ENCODE assay signal across 22 cellular contexts in the genomic region with DNA sequence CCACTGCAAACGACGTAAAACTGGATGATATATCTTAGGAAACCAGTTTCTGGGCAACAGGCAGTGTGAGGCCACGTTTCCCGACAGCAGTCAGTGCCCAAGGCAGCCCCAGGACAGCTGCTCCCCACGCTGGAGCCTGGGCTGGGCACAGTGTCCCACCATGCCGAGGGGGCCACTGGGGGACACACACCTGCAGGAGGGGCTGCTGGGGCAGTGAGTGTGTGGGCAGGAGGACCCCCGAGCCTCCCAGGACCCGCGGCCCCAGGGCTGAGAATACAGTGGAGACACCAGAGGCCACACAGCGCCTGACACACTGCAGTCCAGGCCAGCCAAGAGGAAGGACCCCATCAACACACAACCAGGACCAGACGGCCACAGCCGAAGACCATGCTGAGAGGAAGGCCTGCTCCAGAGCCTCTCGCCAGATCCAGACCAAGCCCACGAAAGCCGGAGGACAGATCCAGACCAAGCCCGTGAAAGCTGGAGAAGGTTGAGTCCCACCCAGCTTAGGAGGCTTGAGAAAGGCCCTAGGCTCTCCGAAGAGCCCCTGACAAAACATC. TPM values are rescaled to one million over a fixed set of nuclear protein-coding genes. Genes with fewer than 3 reads are reported as not detected.
DNase-seq lines count a peak whose midpoint lies in the region; ATAC-seq and TF ChIP-seq lines count a peak whose summit lies in the region.
"Had no signal": no experiment of that assay in that cellular context is flagged by ENCODE, and none has a peak within 500 bp of the region (broad histone marks: within the 10 kb centered on the region; RNA-seq: fewer than 3 reads in every experiment).

No MANE protein-coding gene starts in this region.

- no peak for TF ChIP-seq CTCF in RWPE1 (conservative IDR thresholded peaks at IDR 0.05; ENCODE audit: low read depth)

- H3K4me1 Mint-ChIP-seq in dendritic cell treated with granulocyte-macrophage colony-stimulating factor and Interleukin-4, amounts not matched to agents 40 ng/mL and 50 ng/mL, for 4 days (ENCODE audit: low read depth) = peaks cover 35% of the 10 kb centered on the region
- peaks cover 36% of the 10 kb centered on the region for H3K4me1 Mint-ChIP-seq in stimulated activated naive CD8-positive, alpha-beta T cell treated with anti-CD3 and anti-CD28 coated beads, Interleukin-15, amount 100 ng/mL, for 72 hours

- CTCF ChIA-PET in RWPE1 (lab: Yijun Ruan, JAX) = interaction anchor here (0.7 to 1.1 kb wide), 2 partner anchors 21 to 26 kb away, joined by 3 to 4 read pairs; a partner anchor contains a TSS

- H3K27me3 Mint-ChIP-seq in dendritic cell treated with granulocyte-macrophage colony-stimulating factor and Interleukin-4, amounts not matched to agents 40 ng/mL and 50 ng/mL, for 4 days = no peaks in the 10 kb centered on the region
- no peaks in the 10 kb centered on the region for H3K27me3 Mint-ChIP-seq in stimulated activated naive CD8-positive, alpha-beta T cell treated with anti-CD3 and anti-CD28 coated beads, Interleukin-15, amount 100 ng/mL, for 72 hours
- H3K27me3 Mint-ChIP-seq: CD4-positive, alpha-beta T cell had no signal

- peak; percentile 23 for DNase-seq in left ventricle myocardium superior
- DNase-seq in Right ventricle myocardium inferior (ENCODE audit: missing footprints) = no peak
- no peak for DNase-seq in RWPE1 (ENCODE audit: low spot score)
- DNase-seq in stimulated activated naive CD8-positive, alpha-beta T cell treated with anti-CD3 and anti-CD28 coated beads, Interleukin-15, amount 100 ng/mL, for 72 hours = no peak
- DNase-seq in DMS114 treated with DMSO at 0.1 percent for 48 hours (lab: John Stamatoyannopoulos, UW; ENCODE audit: unreplicated experiment) = no peak
- DNase-seq: BE2C; Calu3; CD4-positive, alpha-beta T cell; DMS79; KBM-7; MV-4-11; NCI-H1417; NCI-H187 treated with DMSO at 0.1 percent for 48 hours; NCI-H526 treated with DMSO at 0.1 percent for 48 hours; RPMI8226 had no signal

- peaks cover 10% of the 10 kb centered on the region for H3K9me3 Mint-ChIP-seq in dendritic cell treated with granulocyte-macrophage colony-stimulating factor and Interleukin-4, amounts not matched to agents 40 ng/mL and 50 ng/mL, for 4 days
- H3K9me3 Mint-ChIP-seq in stimulated activated naive CD8-positive, alpha-beta T cell treated with anti-CD3 and anti-CD28 coated beads, Interleukin-15, amount 100 ng/mL, for 72 hours = no peaks in the 10 kb centered on the region
- H3K9me3 Mint-ChIP-seq: CD4-positive, alpha-beta T cell had no signal

- peak overlapping the region; percentile 57 for H3K27ac Mint-ChIP-seq in dendritic cell treated with granulocyte-macrophage colony-stimulating factor and Interleukin-4, amounts not matched to agents 40 ng/mL and 50 ng/mL, for 4 days
- H3K27ac Mint-ChIP-seq in stimulated activated naive CD8-positive, alpha-beta T cell treated with anti-CD3 and anti-CD28 coated beads, Interleukin-15, amount 100 ng/mL, for 72 hours = no peak overlapping the region
- H3K27ac Mint-ChIP-seq: CD4-positive, alpha-beta T cell had no signal

- no peak for ATAC-seq in left ventricle myocardium superior
- no peak for ATAC-seq in Right ventricle myocardium inferior
- ATAC-seq in stimulated activated naive CD8-positive, alpha-beta T cell treated with anti-CD3 and anti-CD28 coated beads, Interleukin-15, amount 100 ng/mL, for 72 hours = no peak
- no peak for ATAC-seq in HG03159 (IDR thresholded peaks at IDR 0.05; ENCODE audit: unreplicated experiment)
- ATAC-seq in GM19395 (IDR thresholded peaks at IDR 0.05; ENCODE audit: unreplicated experiment) = no peak
- ATAC-seq: HCT116 had no signal

- intact Hi-C loops in left ventricle myocardium superior (cut with micrococcal nuclease) = no loop called here
- intact Hi-C loops in Right ventricle myocardium inferior (cut with DNase I) = no loop called here
- intact Hi-C loops in dendritic cell treated with granulocyte-macrophage colony-stimulating factor and Interleukin-4, amounts not matched to agents 40 ng/mL and 50 ng/mL, for 4 days (cut with micrococcal nuclease) = no loop called here

- no peak overlapping the region for H3K4me3 Mint-ChIP-seq in dendritic cell treated with granulocyte-macrophage colony-stimulating factor and Interleukin-4, amounts not matched to agents 40 ng/mL and 50 ng/mL, for 4 days
- H3K4me3 Mint-ChIP-seq in stimulated activated naive CD8-positive, alpha-beta T cell treated with anti-CD3 and anti-CD28 coated beads, Interleukin-15, amount 100 ng/mL, for 72 hours = peak overlapping the region; percentile 15 to 29
- H3K4me3 Mint-ChIP-seq: CD4-positive, alpha-beta T cell had no signal

- peaks cover 67% of the 10 kb centered on the region for H3K36me3 Mint-ChIP-seq in dendritic cell treated with granulocyte-macrophage colony-stimulating factor and Interleukin-4, amounts not matched to agents 40 ng/mL and 50 ng/mL, for 4 days (ENCODE audit: low read depth)

- POLR2A ChIA-PET in RWPE1 (lab: Yijun Ruan, JAX; ENCODE audit: low non-redundant PET) = no interaction called here

- peak overlapping the region; percentile 32 for H3K27ac ChIP-seq in RWPE1
- H3K27ac ChIP-seq: GM23248, SJSA1 had no signal

RNA-seq across cellular contexts. Expression of a gene that starts 26.1 kb away (rescaled TPM):
- 8.3 TPM for total RNA-seq in left ventricle myocardium superior
- total RNA-seq in Right ventricle myocardium inferior = 6.8 TPM

RNA-seq across cellular contexts. Expression of a gene that starts 26.3 kb away (rescaled TPM):
- total RNA-seq in left ventricle myocardium superior (1.9 TPM), Right ventricle myocardium inferior (2.2 TPM)
- total RNA-seq: OCI-LY7, SJSA1 had no signal

RNA-seq across cellular contexts. Expression of a gene that starts 44.3 kb away (rescaled TPM):
- total RNA-seq in left ventricle myocardium superior = not detected
- not detected for total RNA-seq in Right ventricle myocardium inferior
- total RNA-seq: CD4-positive, alpha-beta T cell; GM23248; OCI-LY7; SJSA1 had no signal
